Comparison of ENCODE assay signal across 14 cellular contexts in genomic region chr12:106897082-106897481, GRCh38. TPM values are rescaled to one million over a fixed set of nuclear protein-coding genes. Genes with fewer than 3 reads are reported as not detected.
DNase-seq lines count a peak whose midpoint lies in the region; ATAC-seq, FAIRE-seq and TF ChIP-seq lines count a peak whose summit lies in the region.
"Had no signal": no experiment of that assay in that cellular context is flagged by ENCODE, and none has a peak within 500 bp of the region (broad histone marks: within the 10 kb centered on the region; RNA-seq: fewer than 3 reads in every experiment).

No MANE protein-coding gene starts in this region.

- H3K4ac ChIP-seq in H1 (replicated peaks; ENCODE audit: insufficient read length, low read depth, low read length): no peak overlapping the region

- H4K20me1 ChIP-seq in HepG2 (ENCODE audit: insufficient read depth, low read length): no peaks in the 10 kb centered on the region
- H4K20me1 ChIP-seq in H1 (replicated peaks in 1 of 2; ENCODE audit: control insufficient read depth in 1 of 2, insufficient read depth in 2 of 2, low read length in 2 of 2): no peaks in the 10 kb centered on the region

- no peaks in the 10 kb centered on the region for H3K79me1 ChIP-seq in H1 (ENCODE audit: low read depth, low read length)

- H3K4me3 ChIP-seq in HepG2 (replicated peaks in 1 of 3; ENCODE audit: insufficient read depth in 1 of 3, low read depth in 2 of 3, low read length in 3 of 3): no peak overlapping the region
- H3K4me3 ChIP-seq in right lobe of liver: no peak overlapping the region
- H3K4me3 ChIP-seq in H1 (ENCODE audit: extremely low read depth in 1 of 4, insufficient read depth in 2 of 4, low read depth in 3 of 4, low read length in 4 of 4): no peak overlapping the region

- TF ChIP-seq RAD21 in HepG2 (CRISPR knock-in tag; IDR thresholded peaks at IDR 0.05): no peak
- TF ChIP-seq RAD21 in H1 (IDR thresholded peaks at IDR 0.05 in 1 of 2, conservative IDR thresholded peaks at IDR 0.05 in 1 of 2; ENCODE audit: low read depth in 2 of 2, low read length in 2 of 2): peak; percentile 35 to 48

- TF ChIP-seq EP300 in HepG2 (IDR thresholded peaks at IDR 0.05; ENCODE audit: low read depth in 2 of 2, low read length in 2 of 2) (no peak), HepG2 (CRISPR knock-in tag; IDR thresholded peaks at IDR 0.05; ENCODE audit: borderline replicate concordance) (no peak), H1 (IDR thresholded peaks at IDR 0.05; ENCODE audit: borderline replicate concordance in 1 of 2, low read depth in 2 of 2, low read length in 2 of 2) (no peak)

- H4K5ac ChIP-seq in H1 (ENCODE audit: insufficient read length, low read depth, low read length): no peak overlapping the region

- ATAC-seq in HepG2 (peak; percentile 73), right lobe of liver (no peak), HG03565 (IDR thresholded peaks at IDR 0.05; ENCODE audit: unreplicated experiment) (no peak)

- H3K36me3 Mint-ChIP-seq in endothelial cell (ENCODE audit: low read depth, unreplicated experiment): no peaks in the 10 kb centered on the region

- H3K23ac ChIP-seq in H1 (ENCODE audit: insufficient read length): no peak overlapping the region

- H2BK15ac ChIP-seq in H1 (ENCODE audit: low read length): no peak overlapping the region

- H3K9me3 Mint-ChIP-seq in endothelial cell (ENCODE audit: unreplicated experiment): no peaks in the 10 kb centered on the region
- H3K9me3 Mint-ChIP-seq: stimulated activated naive CD8-positive, alpha-beta T cell treated with anti-CD3 and anti-CD28 coated beads, Interleukin-15, Interleukin-2, amounts not matched to agents 100 ng/mL and 50 ng/mL, for 24 hours had no signal

- no peak overlapping the region for H3K27ac Mint-ChIP-seq in endothelial cell (ENCODE audit: unreplicated experiment)
- H3K27ac Mint-ChIP-seq: stimulated activated naive CD8-positive, alpha-beta T cell treated with anti-CD3 and anti-CD28 coated beads, Interleukin-15, Interleukin-2, amounts not matched to agents 100 ng/mL and 50 ng/mL, for 24 hours had no signal

- no peak overlapping the region for H2BK12ac ChIP-seq in H1 (ENCODE audit: low read depth, low read length)

- in situ Hi-C loops in HepG2 (cut with HindIII; ENCODE audit: extremely low pct_ligation_motif_present, low pct_unique_long_range_greater_than_20kb): no loop called here

- CTCF ChIA-PET in HepG2 (lab: Yijun Ruan, JAX; ENCODE audit: low intra/inter-chr PET ratio, low total read pairs) (interaction anchor here (0.9 kb wide), 1 partner anchor 511 kb away, joined by 4 read pairs; no protein-coding TSS in a partner anchor), H1 (lab: Charles Lee; ENCODE audit: partially characterized antibody) (interaction anchor here (0.7 to 2.4 kb wide), 3 partner anchors 10 to 46 kb away, joined by 3 to 8 read pairs (median 3); no protein-coding TSS in a partner anchor)

- H3K27me3 ChIP-seq in HepG2 (ENCODE audit: control insufficient read depth in 1 of 2, insufficient read depth in 2 of 2, low read length in 2 of 2) (peaks cover 2 to 18% of the 10 kb centered on the region in 2 experiments; a peak in 2 of 5 replicates), right lobe of liver (no peaks in the 10 kb centered on the region), H1 (replicated peaks in 1 of 4; ENCODE audit: control insufficient read depth in 3 of 4, extremely low read depth in 1 of 4, insufficient read depth in 3 of 4, low read length in 3 of 4) (no peaks in the 10 kb centered on the region)

- H2BK5ac ChIP-seq in H1 (ENCODE audit: low read depth, low read length): no peak overlapping the region

- TF ChIP-seq POLR2A in HepG2 (IDR thresholded peaks at IDR 0.05; ENCODE audit: insufficient read depth in 1 of 2, low read depth in 2 of 2, low read length in 2 of 2): no peak
- no peak for TF ChIP-seq POLR2A in right lobe of liver (IDR thresholded peaks at IDR 0.05)
- no peak for TF ChIP-seq POLR2A in H1 (IDR thresholded peaks at IDR 0.05; ENCODE audit: control extremely low read depth in 1 of 2, low read depth in 2 of 2, low read length in 2 of 2)

- H3K4me2 ChIP-seq in HepG2 (ENCODE audit: low read depth, low read length) (no peak overlapping the region), H1 (ENCODE audit: insufficient read depth in 1 of 2, low read depth in 2 of 2, low read length in 2 of 2) (no peak overlapping the region)

- H3K4me1 Mint-ChIP-seq in endothelial cell (ENCODE audit: unreplicated experiment): peaks cover 7% of the 10 kb centered on the region

- POLR2A ChIA-PET in HepG2 (lab: Yijun Ruan, JAX): interaction anchor here (1.0 kb wide), 1 partner anchor 539 kb away, joined by 3 read pairs; the partner anchor contains the start of gene POLR3B
- POLR2A ChIA-PET in H1 (lab: Charles Lee; ENCODE audit: partially characterized antibody): interaction anchor here (1.1 kb wide), 1 partner anchor 13 kb away, joined by 3 read pairs; no protein-coding TSS in a partner anchor

- H3K9ac ChIP-seq in HepG2 (ENCODE audit: insufficient read depth, low read depth, low read length): no peak overlapping the region
- H3K9ac ChIP-seq in H1 (replicated peaks in 1 of 4; ENCODE audit: extremely low read depth in 1 of 4, low read depth in 3 of 4, low read length in 3 of 4): no peak overlapping the region

- no peaks in the 10 kb centered on the region for H3K23me2 ChIP-seq in H1 (ENCODE audit: low read depth, low read length)

- no peak overlapping the region for H3K18ac ChIP-seq in H1 (ENCODE audit: extremely low read depth, low read length)

- no peak overlapping the region for H3K56ac ChIP-seq in H1 (replicated peaks; ENCODE audit: insufficient read length, low read depth, low read length)

- no TSS peak for BruUV-seq in HepG2 (replicated peaks; lab: Mats Ljungman, UMichigan)

- H3K4me1 ChIP-seq in HepG2 (ENCODE audit: insufficient read depth, low read length): no peaks in the 10 kb centered on the region
- no peaks in the 10 kb centered on the region for H3K4me1 ChIP-seq in right lobe of liver
- H3K4me1 ChIP-seq in H1 (replicated peaks in 1 of 4; ENCODE audit: control insufficient read depth in 3 of 4, insufficient read depth in 4 of 4, low read length in 3 of 4): peaks cover 0 to 4% (median 0%) of the 10 kb centered on the region in 4 experiments; a peak in 1 of 7 replicates

- H3K9me3 ChIP-seq in HepG2 (ENCODE audit: low read length): no peaks in the 10 kb centered on the region
- no peaks in the 10 kb centered on the region for H3K9me3 ChIP-seq in right lobe of liver
- H3K9me3 ChIP-seq in H1 (ENCODE audit: insufficient read depth in 2 of 2, low read depth in 1 of 2, low read length in 1 of 2): no peaks in the 10 kb centered on the region

- no peak overlapping the region for H3K4me3 Mint-ChIP-seq in endothelial cell (ENCODE audit: unreplicated experiment)
- H3K4me3 Mint-ChIP-seq: stimulated activated naive CD8-positive, alpha-beta T cell treated with anti-CD3 and anti-CD28 coated beads, Interleukin-15, Interleukin-2, amounts not matched to agents 100 ng/mL and 50 ng/mL, for 24 hours had no signal

- no peak overlapping the region for H3K14ac ChIP-seq in H1 (ENCODE audit: insufficient read length)

- intact Hi-C loops in HepG2 (cut with micrococcal nuclease; ENCODE audit: unreplicated experiment): no loop called here
- intact Hi-C loops in right lobe of liver (cut with DNase I): no loop called here

- H3K27ac ChIP-seq in HepG2 (ENCODE audit: extremely low read length, insufficient read depth, low read length) (no peak overlapping the region), right lobe of liver (no peak overlapping the region), H1 (ENCODE audit: low read depth, low read length) (no peak overlapping the region)

- H2BK20ac ChIP-seq in H1 (ENCODE audit: low read length): no peak overlapping the region

- WGBS in HepG2 (ENCODE audit: low lambda C conversion rate): 4% methylated on average over 6 of the region's 6 CpGs
- WGBS in right lobe of liver (ENCODE audit: insufficient coverage, low coverage, low lambda C conversion rate, missing lambda C conversion rate): 51% methylated on average over 3 of the region's 6 CpGs
- 79% methylated on average over 6 of the region's 6 CpGs; no CpG with 5 or more reads in 1 of the 2 experiments for WGBS in H1 (ENCODE audit: extremely low coverage in 1 of 2, insufficient coverage in 1 of 2, insufficient read length in 1 of 2, insufficient replicate concordance in 2 of 2, low coverage in 1 of 2, low lambda C conversion rate in 2 of 2, missing lambda C conversion rate in 1 of 2), 2 experiments

- H3K79me2 ChIP-seq in HepG2 (ENCODE audit: insufficient read depth, low read length) (no peaks in the 10 kb centered on the region), H1 (ENCODE audit: control insufficient read depth in 1 of 2, insufficient read depth in 2 of 2, low read length in 2 of 2) (no peaks in the 10 kb centered on the region)

- TF ChIP-seq CTCF in HepG2 (CRISPR knock-in tag; IDR thresholded peaks at IDR 0.05): peak; percentile 72
- TF ChIP-seq CTCF in right lobe of liver (IDR thresholded peaks at IDR 0.05): no peak
- TF ChIP-seq CTCF in H1 (IDR thresholded peaks at IDR 0.05; ENCODE audit: control extremely low read depth in 1 of 3, insufficient read depth in 1 of 3, low read depth in 1 of 3, low read length in 3 of 3): peak in 2 of 3 experiments; percentile 9 to 15; a peak in 2 of 4 replicates
- TF ChIP-seq CTCF in endothelial cell (IDR thresholded peaks at IDR 0.05; ENCODE audit: unreplicated experiment): no peak

- H2AFZ ChIP-seq in HepG2 (ENCODE audit: low read length) (no peak overlapping the region), H1 (ENCODE audit: low read length) (no peak overlapping the region)

- DNase-seq in HepG2 (ENCODE audit: low spot score): peak; percentile 25
- DNase-seq in right lobe of liver: no peak
- peak; percentile 71 for DNase-seq in NCI-H748 (lab: John Stamatoyannopoulos, UW; ENCODE audit: unreplicated experiment)
- no peak for DNase-seq in H1 (ENCODE audit: low read depth in 1 of 2, low spot score in 2 of 2)
- DNase-seq in OCI-M1 (lab: John Stamatoyannopoulos, UW): no peak
- no peak for DNase-seq in C1 segment of cervical spinal cord (lab: John Stamatoyannopoulos, UW)
- no peak for DNase-seq in endothelial cell (ENCODE audit: low spot score)
- DNase-seq: activated naive CD4-positive, alpha-beta T cell treated with anti-CD3 and anti-CD28 coated beads, Interleukin-2, amount 50 U/mL, for 16 hours; kidney; NCI-H226 had no signal

- H4K8ac ChIP-seq in H1 (ENCODE audit: extremely low read depth, insufficient read depth, low read length): no peak overlapping the region

- H4K91ac ChIP-seq in H1 (replicated peaks; ENCODE audit: insufficient read length, low read length): no peak overlapping the region

- H3K27me3 Mint-ChIP-seq in endothelial cell (ENCODE audit: unreplicated experiment): peaks cover 2% of the 10 kb centered on the region

- H3K36me3 ChIP-seq in HepG2 (replicated peaks in 1 of 2; ENCODE audit: control insufficient read depth in 1 of 2, insufficient read depth in 2 of 2, low read length in 2 of 2) (no peaks in the 10 kb centered on the region), right lobe of liver (no peaks in the 10 kb centered on the region), H1 (ENCODE audit: control insufficient read depth in 2 of 4, insufficient read depth in 4 of 4, low read length in 3 of 4) (no peaks in the 10 kb centered on the region)

- H2BK120ac ChIP-seq in H1 (replicated peaks; ENCODE audit: low read depth, low read length): no peak overlapping the region

- H2AK5ac ChIP-seq in H1 (ENCODE audit: low read depth, low read length): no peak overlapping the region

- FAIRE-seq in HepG2 (lab: Jason Lieb, UNC) (no peak), H1 (lab: Jason Lieb, UNC) (no peak)
- FAIRE-seq: frontal cortex, kidney, TTC549 had no signal

RNA-seq across cellular contexts. Expression of gene TMEM263, which starts 58.6 kb away (rescaled TPM):
- total RNA-seq in HepG2 (2016; rRNA removed; fragmentation: Illumina TruSeq; extraction: Trizol) (58.6 and 73.7 TPM in 2 replicates), right lobe of liver (10 to 100 TPM; 23.9 to 40.9 (median 38.1) TPM), endothelial cell (ENCODE audit: unreplicated experiment) (26.1 TPM)
- total RNA-seq in HepG2 (2016; cell fraction: cytosol; rRNA removed; fragmentation: Illumina TruSeq; extraction: Trizol; ENCODE audit: low read depth): 9.5 and 9.6 TPM in 2 replicates
- total RNA-seq in HepG2 (2016; cell fraction: insoluble cytoplasmic fraction; rRNA removed; fragmentation: Illumina TruSeq; extraction: Trizol): 64.2 and 75.9 TPM in 2 replicates
- total RNA-seq in HepG2 (2016; cell fraction: membrane; rRNA removed; fragmentation: Illumina TruSeq; extraction: Trizol): 34.4 and 35.4 TPM in 2 replicates
- 45.8 and 48.3 TPM in 2 replicates for total RNA-seq in HepG2 (2016; cell fraction: nucleus; rRNA removed; fragmentation: Illumina TruSeq; extraction: Trizol)
- polyA plus RNA-seq in HepG2 (2011; rRNA removed) (19.1 and 25.9 TPM in 2 replicates), H1 (2011; rRNA removed) (2.9 and 3.4 TPM in 2 replicates)
- 13.1 and 17.8 TPM in 2 replicates for polyA plus RNA-seq in HepG2 (2011; cell fraction: cytosol; rRNA removed)
- polyA plus RNA-seq in HepG2 (2011; cell fraction: nucleus; rRNA removed): 18.4 and 19.9 TPM in 2 replicates
- polyA plus RNA-seq in HepG2 (2012): 35.8 and 39.5 TPM in 2 replicates
- polyA plus RNA-seq in HepG2 (2016; cell fraction: cytosol; fragmentation: Illumina TruSeq; extraction: Trizol; ENCODE audit: low read depth): 4.8 and 5.7 TPM in 2 replicates
- polyA plus RNA-seq in HepG2 (2016; cell fraction: insoluble cytoplasmic fraction; fragmentation: Illumina TruSeq; extraction: Trizol; ENCODE audit: low read depth): 71.3 and 74.5 TPM in 2 replicates
- polyA plus RNA-seq in HepG2 (2016; cell fraction: membrane; fragmentation: Illumina TruSeq; extraction: Trizol; ENCODE audit: low read depth): 18.7 and 19.8 TPM in 2 replicates
- polyA plus RNA-seq in HepG2 (2016; cell fraction: nucleus; fragmentation: Illumina TruSeq; extraction: Trizol; ENCODE audit: insufficient read depth, low read depth): 48.5 and 51.5 TPM in 2 replicates
- 20.6 and 24.3 TPM in 2 replicates for polyA minus RNA-seq in HepG2 (2011; rRNA and poly(A)+ RNA removed; ENCODE audit: low replicate concordance)
- polyA minus RNA-seq in HepG2 (2011; cell fraction: cytosol; rRNA and poly(A)+ RNA removed): 28.8 and 36.3 TPM in 2 replicates
- polyA minus RNA-seq in HepG2 (2011; cell fraction: nucleus; rRNA and poly(A)+ RNA removed): 75.8 and 103 TPM in 2 replicates
- 12.3 and 14.5 TPM in 2 replicates for total RNA-seq in H1 (2021; fragmentation: NEBNext Ultra II Directional; extraction: Animal tissue kit (Norgen Biotek cat#: 25700))
- 3.6 TPM for polyA plus RNA-seq in H1 (2011; cell fraction: cytosol; rRNA removed)
- polyA plus RNA-seq in H1 (2011; cell fraction: nucleus; rRNA removed): 4.3 TPM
- 6.8 to 8.9 TPM (median 7.9 TPM) in 4 replicates for polyA plus RNA-seq in H1 (2012, experiment 1 of 2)
- polyA plus RNA-seq in H1 (2012, experiment 2 of 2): 0.47 TPM
- 8.2 TPM for polyA plus RNA-seq in H1 (2013, experiment 1 of 2)
- polyA plus RNA-seq in H1 (2013, experiment 2 of 2): 7.5 TPM
- polyA minus RNA-seq in H1 (2011; rRNA and poly(A)+ RNA removed): 6.6 and 8.9 TPM in 2 replicates
- polyA minus RNA-seq in H1 (2011; cell fraction: cytosol; rRNA and poly(A)+ RNA removed): 8.8 TPM
- 6.5 TPM for polyA minus RNA-seq in H1 (2011; cell fraction: nucleus; rRNA and poly(A)+ RNA removed)

Comparison
In these comparisons a context has a peak if more than half of its experiments do, and no peak if none do; other contexts are left out.
1. DNase-seq: peak in HepG2 (single experiment) and NCI-H748 (single experiment); none in right lobe of liver (0 of 3), H1 (0 of 2), OCI-M1 (single experiment), C1 segment of cervical spinal cord (0 of 14) and endothelial cell (single experiment).
2. CTCF ChIP-seq: peak in HepG2 (single experiment) and H1 (2 of 3); none in right lobe of liver (0 of 4) and endothelial cell (single experiment).
3. Of the 41 proteins assayed by ChIP-seq in both HepG2 and H1: peak only in HepG2: none; only in H1: RAD21; in both: CTCF; in neither: 39.